Comparison of ENCODE assay signal across 21 cellular contexts in the genomic region with DNA sequence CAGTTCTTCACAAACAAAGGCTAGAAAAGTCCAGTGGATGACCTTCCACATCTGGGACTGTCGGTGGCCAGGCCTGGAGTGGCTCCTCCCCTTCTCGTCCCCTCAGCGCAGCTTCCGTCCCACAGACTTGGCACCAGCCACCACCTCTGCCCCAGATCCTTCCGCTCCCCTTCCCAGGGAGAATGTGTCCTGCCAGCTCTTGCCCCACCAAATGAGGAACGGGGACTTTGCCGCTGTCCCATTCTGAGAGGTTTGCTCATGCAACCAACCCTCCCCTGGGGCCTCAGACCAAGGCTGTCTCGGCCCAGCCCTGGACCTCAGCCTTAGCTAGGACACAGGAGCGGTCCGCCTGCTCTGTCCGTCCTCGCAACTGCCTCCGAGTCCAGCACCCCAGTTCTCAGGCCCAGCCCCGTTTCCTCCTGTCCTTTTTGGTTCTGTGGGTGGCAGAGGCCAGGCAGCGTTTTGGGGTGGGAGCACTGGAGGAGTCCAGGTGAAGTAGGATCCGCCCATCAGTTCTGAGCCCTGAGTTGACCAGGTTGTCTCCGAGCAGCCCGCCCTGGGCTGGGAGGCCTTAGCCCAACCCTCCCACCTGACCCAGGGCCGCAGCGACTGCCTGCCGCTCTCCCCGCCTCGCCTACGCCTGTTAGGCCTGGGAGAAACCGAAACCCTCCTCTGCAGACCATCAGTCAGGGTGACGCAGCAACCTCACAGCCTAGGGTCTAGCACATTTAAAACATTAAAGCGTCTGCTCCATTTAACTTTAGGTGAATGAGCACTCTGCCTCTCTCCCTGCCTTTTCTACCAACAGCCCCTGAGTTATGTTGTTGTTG.
DNase-seq lines count a peak whose midpoint lies in the region; ATAC-seq and TF ChIP-seq lines count a peak whose summit lies in the region.
"Had no signal": no experiment of that assay in that cellular context is flagged by ENCODE, and none has a peak within 500 bp of the region (broad histone marks: within the 10 kb centered on the region; RNA-seq: fewer than 3 reads in every experiment).

No MANE protein-coding gene starts in this region.

- no peak for TF ChIP-seq CTCF in osteoblast (IDR thresholded peaks at IDR 0.05; ENCODE audit: extremely low read depth, low read depth, low read length)

- no peaks in the 10 kb centered on the region for H4K20me1 ChIP-seq in osteoblast (ENCODE audit: insufficient read depth, low read length)

- H3K4me1 ChIP-seq in right cardiac atrium (ENCODE audit: control insufficient read depth, insufficient read depth, low read length) (peaks cover 2% of the 10 kb centered on the region), osteoblast (ENCODE audit: insufficient read depth, low read length) (peaks cover 10% of the 10 kb centered on the region)
- H3K4me1 ChIP-seq: body of pancreas had no signal

- H2AFZ ChIP-seq in osteoblast (ENCODE audit: low read length) = peak overlapping the region; percentile 43

- intact Hi-C loops in activated T-helper 1 cell treated with anti-CD3 and anti-CD28 coated beads, Interleukin-12 subunit alpha, Interleukin-12 subunit beta, Interleukin-2, Interleukin-4 antibody, amounts not matched to agents 30 ng/mL and 10 ng/mL and 1 ng/mL, durations not matched to agents 14 hours and 24 hours and 36 hours (cut with micrococcal nuclease) = no loop called here
- intact Hi-C loops in right cardiac atrium (cut with DNase I) = no loop called here

- H3K27ac ChIP-seq in right cardiac atrium (ENCODE audit: low read length) (no peak overlapping the region), osteoblast (ENCODE audit: low read depth, low read length) (no peak overlapping the region)
- H3K27ac ChIP-seq: body of pancreas, HL-60, RWPE1, WERI-Rb-1 had no signal

- POLR2A ChIA-PET in naive thymus-derived CD8-positive, alpha-beta T cell (lab: Charles Lee) = no interaction called here

- no peaks in the 10 kb centered on the region for H3K36me3 Mint-ChIP-seq in activated T-helper 1 cell treated with anti-CD3 and anti-CD28 coated beads, Interleukin-12 subunit alpha, Interleukin-12 subunit beta, Interleukin-2, Interleukin-4 antibody, amounts not matched to agents 30 ng/mL and 10 ng/mL and 1 ng/mL, durations not matched to agents 14 hours and 24 hours and 36 hours (ENCODE audit: low read depth)
- H3K36me3 Mint-ChIP-seq in naive thymus-derived CD8-positive, alpha-beta T cell = no peaks in the 10 kb centered on the region
- H3K36me3 Mint-ChIP-seq: type B pancreatic cell had no signal

- H3K79me2 ChIP-seq in osteoblast (ENCODE audit: insufficient read depth, low read length) = no peaks in the 10 kb centered on the region

- ATAC-seq in GM19351 (IDR thresholded peaks at IDR 0.05; ENCODE audit: unreplicated experiment) = peak; percentile 78
- ATAC-seq in right cardiac atrium = peak; percentile 52 to 53
- ATAC-seq in GM21825 (IDR thresholded peaks at IDR 0.05; ENCODE audit: unreplicated experiment) = no peak
- ATAC-seq in naive thymus-derived CD8-positive, alpha-beta T cell = no peak
- ATAC-seq in GM18907 (IDR thresholded peaks at IDR 0.05; ENCODE audit: unreplicated experiment) = no peak
- ATAC-seq: body of pancreas had no signal

- H3K9me3 Mint-ChIP-seq in activated T-helper 1 cell treated with anti-CD3 and anti-CD28 coated beads, Interleukin-12 subunit alpha, Interleukin-12 subunit beta, Interleukin-2, Interleukin-4 antibody, amounts not matched to agents 30 ng/mL and 10 ng/mL and 1 ng/mL, durations not matched to agents 14 hours and 24 hours and 36 hours = peaks cover 10% of the 10 kb centered on the region
- H3K9me3 Mint-ChIP-seq in naive thymus-derived CD8-positive, alpha-beta T cell = peaks cover 0 to 2% (median 0%) of the 10 kb centered on the region in 9 donors
- H3K9me3 Mint-ChIP-seq: nephron, type B pancreatic cell had no signal

- no peak overlapping the region for H3K4me2 ChIP-seq in osteoblast (ENCODE audit: insufficient read depth, low read length)

- no peak overlapping the region for H3K4me3 Mint-ChIP-seq in activated T-helper 1 cell treated with anti-CD3 and anti-CD28 coated beads, Interleukin-12 subunit alpha, Interleukin-12 subunit beta, Interleukin-2, Interleukin-4 antibody, amounts not matched to agents 30 ng/mL and 10 ng/mL and 1 ng/mL, durations not matched to agents 14 hours and 24 hours and 36 hours
- H3K4me3 Mint-ChIP-seq in naive thymus-derived CD8-positive, alpha-beta T cell = peak overlapping the region in 1 of 10 donors; percentile 73
- H3K4me3 Mint-ChIP-seq: activated CD4-positive, alpha-beta T cell treated with anti-CD3 and anti-CD28 coated beads, Interleukin-2, amount 10 ng/mL, durations not matched to agents 7 days and 5 days; nephron; type B pancreatic cell had no signal

- H3K36me3 ChIP-seq in osteoblast (ENCODE audit: insufficient read depth, low read length) = no peaks in the 10 kb centered on the region
- H3K36me3 ChIP-seq: WERI-Rb-1 had no signal

- H3K27ac Mint-ChIP-seq in activated T-helper 1 cell treated with anti-CD3 and anti-CD28 coated beads, Interleukin-12 subunit alpha, Interleukin-12 subunit beta, Interleukin-2, Interleukin-4 antibody, amounts not matched to agents 30 ng/mL and 10 ng/mL and 1 ng/mL, durations not matched to agents 14 hours and 24 hours and 36 hours = peak overlapping the region; percentile 50
- H3K27ac Mint-ChIP-seq in naive thymus-derived CD8-positive, alpha-beta T cell = peak overlapping the region in 4 of 10 donors; percentile 36 to 48 (median 46)
- H3K27ac Mint-ChIP-seq: activated CD4-positive, alpha-beta T cell treated with anti-CD3 and anti-CD28 coated beads, Interleukin-2, amount 10 ng/mL, durations not matched to agents 7 days and 5 days; CD4-positive, CD25-positive, alpha-beta regulatory T cell; type B pancreatic cell had no signal

- peaks cover 19% of the 10 kb centered on the region for H3K4me1 Mint-ChIP-seq in activated T-helper 1 cell treated with anti-CD3 and anti-CD28 coated beads, Interleukin-12 subunit alpha, Interleukin-12 subunit beta, Interleukin-2, Interleukin-4 antibody, amounts not matched to agents 30 ng/mL and 10 ng/mL and 1 ng/mL, durations not matched to agents 14 hours and 24 hours and 36 hours (ENCODE audit: low read depth)
- H3K4me1 Mint-ChIP-seq in naive thymus-derived CD8-positive, alpha-beta T cell = peaks cover 24 to 57% (median 46%) of the 10 kb centered on the region in 4 donors

- peaks cover 3% of the 10 kb centered on the region for H3K27me3 Mint-ChIP-seq in activated T-helper 1 cell treated with anti-CD3 and anti-CD28 coated beads, Interleukin-12 subunit alpha, Interleukin-12 subunit beta, Interleukin-2, Interleukin-4 antibody, amounts not matched to agents 30 ng/mL and 10 ng/mL and 1 ng/mL, durations not matched to agents 14 hours and 24 hours and 36 hours (ENCODE audit: insufficient read depth)
- H3K27me3 Mint-ChIP-seq in naive thymus-derived CD8-positive, alpha-beta T cell = no peaks in the 10 kb centered on the region
- H3K27me3 Mint-ChIP-seq: CD4-positive, CD25-positive, alpha-beta regulatory T cell had no signal

- H3K9me3 ChIP-seq in right cardiac atrium (ENCODE audit: control insufficient read depth, low read length) (no peaks in the 10 kb centered on the region), osteoblast (ENCODE audit: low read depth, low read length) (no peaks in the 10 kb centered on the region)
- H3K9me3 ChIP-seq: body of pancreas had no signal

- WGBS in right cardiac atrium = 92% methylated on average over 27 of the region's 27 CpGs

- H3K4me3 ChIP-seq in right cardiac atrium (ENCODE audit: low read length) (no peak overlapping the region), osteoblast (ENCODE audit: insufficient read depth, low read length) (no peak overlapping the region)
- H3K4me3 ChIP-seq: body of pancreas had no signal

- DNase-seq in activated T-helper 1 cell treated with anti-CD3 and anti-CD28 coated beads, Interleukin-12 subunit alpha, Interleukin-12 subunit beta, Interleukin-2, Interleukin-4 antibody, amounts not matched to agents 30 ng/mL and 10 ng/mL and 1 ng/mL, durations not matched to agents 14 hours and 24 hours and 36 hours (ENCODE audit: low spot score) = no peak
- DNase-seq in right cardiac atrium (peak; percentile 57 to 69 (median 66)), osteoblast (ENCODE audit: insufficient read length, low spot score, missing footprints) (no peak), NK-92 (lab: John Stamatoyannopoulos, UW; ENCODE audit: unreplicated experiment) (no peak)
- DNase-seq in naive thymus-derived CD8-positive, alpha-beta T cell = no peak
- DNase-seq: activated CD4-positive, alpha-beta T cell treated with anti-CD3 and anti-CD28 coated beads, Interleukin-2, amount 10 ng/mL, durations not matched to agents 7 days and 5 days; activated effector memory CD4-positive, alpha-beta T cell treated with anti-CD3 and anti-CD28 coated beads, Interleukin-2, amount 50 U/mL, for 16 hours; body of pancreas; CD4-positive, CD25-positive, alpha-beta regulatory T cell; erythroblast; NCI-H1048; NCI-H1694 treated with DMSO at 0.1 percent for 48 hours; NCI-H526 treated with DMSO at 0.1 percent for 48 hours; WERI-Rb-1 had no signal

- H3K27me3 ChIP-seq in right cardiac atrium (ENCODE audit: control insufficient read depth, insufficient read depth) (no peaks in the 10 kb centered on the region), osteoblast (ENCODE audit: insufficient read depth, low read length) (no peaks in the 10 kb centered on the region)
- H3K27me3 ChIP-seq: body of pancreas had no signal

Comparison
In these comparisons a context has a peak if more than half of its experiments do, and no peak if none do; other contexts are left out.
1. ATAC-seq: peak in GM19351 (single experiment) and right cardiac atrium (2 of 2); none in GM21825 (single experiment), naive thymus-derived CD8-positive, alpha-beta T cell (0 of 2) and GM18907 (single experiment).
2. DNase-seq: peak in right cardiac atrium (3 of 3); none in activated T-helper 1 cell treated with anti-CD3 and anti-CD28 coated beads, Interleukin-12 subunit alpha, Interleukin-12 subunit beta, Interleukin-2, Interleukin-4 antibody, amounts not matched to agents 30 ng/mL and 10 ng/mL and 1 ng/mL, durations not matched to agents 14 hours and 24 hours and 36 hours (single experiment), osteoblast (single experiment), naive thymus-derived CD8-positive, alpha-beta T cell (0 of 10) and NK-92 (single experiment).